14 cellular contexts compared by ENCODE assay signal in the genomic region with DNA sequence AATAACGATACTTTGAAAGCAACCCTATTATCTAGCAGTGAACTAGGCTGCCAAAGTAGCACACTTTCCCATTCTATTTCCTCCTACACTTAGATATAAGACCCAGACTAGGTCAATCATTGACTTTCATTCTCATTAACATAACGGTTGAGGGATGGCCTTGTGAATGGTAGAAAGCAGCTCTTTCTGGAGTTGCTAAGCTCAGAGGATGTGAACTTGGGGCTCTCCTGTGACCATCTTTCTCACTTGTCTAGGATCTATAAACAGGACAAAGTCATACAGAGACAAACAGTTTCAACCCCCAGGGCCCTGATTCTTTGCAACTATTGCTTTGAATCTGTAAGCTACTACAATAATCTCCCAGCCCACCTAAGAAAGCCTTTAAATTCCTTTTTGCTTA. TPM values are rescaled to one million over a fixed set of nuclear protein-coding genes. Genes with fewer than 3 reads are reported as not detected.
DNase-seq lines count a peak whose midpoint lies in the region; ATAC-seq, FAIRE-seq and TF ChIP-seq lines count a peak whose summit lies in the region.
"Had no signal": no experiment of that assay in that cellular context is flagged by ENCODE, and none has a peak within 500 bp of the region (broad histone marks: within the 10 kb centered on the region; RNA-seq: fewer than 3 reads in every experiment).

No MANE protein-coding gene starts in this region.

- no peak overlapping the region for H3K4me3 ChIP-seq in smooth muscle cell
- H3K4me3 ChIP-seq: PC-9, psoas muscle, upper lobe of left lung had no signal

- no peaks in the 10 kb centered on the region for H3K4me1 ChIP-seq in smooth muscle cell (ENCODE audit: low read depth)

- 98% methylated on average over 2 of the region's 2 CpGs for WGBS in smooth muscle cell (ENCODE audit: low lambda C conversion rate)

- DNase-seq in GM12892 (ENCODE audit: insufficient read length), result no peak
- peak; percentile 43 for DNase-seq in OCI-M1 (lab: John Stamatoyannopoulos, UW)
- DNase-seq in NCI-H446 (lab: John Stamatoyannopoulos, UW), result no peak
- DNase-seq in stimulated activated CD4-positive, alpha-beta T cell treated with anti-CD3 and anti-CD28 coated beads, Interleukin-2, amount 100 ng/mL, for 24 hours, result no peak
- DNase-seq in stimulated activated naive CD4-positive, alpha-beta T cell (lab: John Stamatoyannopoulos, UW), result no peak
- no peak for DNase-seq in smooth muscle cell (lab: John Stamatoyannopoulos, UW; ENCODE audit: unreplicated experiment)
- DNase-seq: activated B cell treated with CpG ODN at 0.5 μM for 24 hours; NCI-H1417; PC-9; psoas muscle; stimulated activated CD8-positive, alpha-beta memory T cell treated with anti-CD3 and anti-CD28 coated beads, Interleukin-4, amount 100 ng/mL, for 48 hours; upper lobe of left lung had no signal

- H3K36me3 ChIP-seq in smooth muscle cell (ENCODE audit: low read depth), result no peaks in the 10 kb centered on the region
- H3K36me3 ChIP-seq: upper lobe of left lung had no signal

- H3K27ac ChIP-seq in smooth muscle cell (ENCODE audit: low read depth), result no peak overlapping the region
- H3K27ac ChIP-seq: PC-9, upper lobe of left lung had no signal

- FAIRE-seq in GM12892 (lab: Jason Lieb, UNC), result peak; percentile 76

- peaks cover 100% of the 10 kb centered on the region for H4K20me1 ChIP-seq in smooth muscle cell (ENCODE audit: low read depth)

- TF ChIP-seq POLR2A in GM12892 (IDR thresholded peaks at IDR 0.05; ENCODE audit: low read depth, low read length), result no peak

- H3K4me2 ChIP-seq in smooth muscle cell, result no peak overlapping the region
- H3K4me2 ChIP-seq: PC-9 had no signal

- ATAC-seq in GM19324 (IDR thresholded peaks at IDR 0.05; ENCODE audit: low FRiP score, unreplicated experiment) (peak; percentile 56), HG02678 (IDR thresholded peaks at IDR 0.05; ENCODE audit: unreplicated experiment) (peak; percentile 74)

- peaks cover 100% of the 10 kb centered on the region for H3K79me2 ChIP-seq in smooth muscle cell (ENCODE audit: low read depth)

- H3F3A ChIP-seq in smooth muscle cell (ENCODE audit: low read depth), result no peaks in the 10 kb centered on the region

- H2AFZ ChIP-seq in smooth muscle cell (ENCODE audit: low read depth), result no peak overlapping the region
- H2AFZ ChIP-seq: PC-9 had no signal

- H3K9me3 ChIP-seq in smooth muscle cell (replicated peaks; ENCODE audit: low read depth), result no peaks in the 10 kb centered on the region
- H3K9me3 ChIP-seq: psoas muscle, upper lobe of left lung had no signal

- no peak for TF ChIP-seq CTCF in smooth muscle cell (IDR thresholded peaks at IDR 0.05; ENCODE audit: borderline replicate concordance, insufficient read depth, poor library complexity, severe bottlenecking)

- H3K27me3 ChIP-seq in smooth muscle cell (ENCODE audit: low read depth), result no peaks in the 10 kb centered on the region
- H3K27me3 ChIP-seq: upper lobe of left lung had no signal

- H3K9ac ChIP-seq in smooth muscle cell (ENCODE audit: low read depth), result no peak overlapping the region

RNA-seq across cellular contexts. Expression of a gene that starts 16.9 kb away (rescaled TPM):
- 110 TPM for polyA plus RNA-seq in GM12892 (2012; ENCODE audit: missing spikeins)
- 489 and 568 TPM in 2 replicates for total RNA-seq in smooth muscle cell
- 366 and 467 TPM in 2 replicates for polyA plus RNA-seq in smooth muscle cell

RNA-seq across cellular contexts. Expression of a gene that starts 30.5 kb away (rescaled TPM):
- polyA plus RNA-seq in GM12892 (2012; ENCODE audit: missing spikeins), result 4.9 TPM
- 0.36 and 1.4 TPM in 2 replicates for total RNA-seq in smooth muscle cell
- polyA plus RNA-seq in smooth muscle cell, result 1.7 and 1.9 TPM in 2 replicates
